Comparison of ENCODE assay signal across 7 cellular contexts in genomic region chr21:34890258-34890723, GRCh38.
DNase-seq lines count a peak whose midpoint lies in the region; FAIRE-seq and TF ChIP-seq lines count a peak whose summit lies in the region.

No MANE protein-coding gene starts in this region.

- TF ChIP-seq CTCF in SU-DHL-6 (IDR thresholded peaks at IDR 0.05; ENCODE audit: insufficient read depth, low read length, poor library complexity, severe bottlenecking) (no peak), foreskin fibroblast (IDR thresholded peaks at IDR 0.05; ENCODE audit: low read depth, low read length) (no peak), GM20000 (IDR thresholded peaks at IDR 0.05; ENCODE audit: extremely low read depth, missing control alignments) (no peak)

- no peaks in the 10 kb centered on the region for H3K9me2 ChIP-seq in SU-DHL-6 (replicated peaks; ENCODE audit: insufficient read depth, low read length)

- H4K20me1 ChIP-seq in SU-DHL-6 (ENCODE audit: low read depth, low read length) = peaks cover 8% of the 10 kb centered on the region; the same call in 1 of the 2 replicates

- peaks cover 36% of the 10 kb centered on the region for H3K79me2 ChIP-seq in SU-DHL-6 (ENCODE audit: insufficient read depth, low read length)

- H3K4me3 ChIP-seq in H7 (ENCODE audit: insufficient read depth, low read depth, low read length) (peak overlapping the region; percentile 48), SU-DHL-6 (ENCODE audit: insufficient read depth, low read length, poor library complexity, severe bottlenecking) (peak overlapping the region; percentile 73), foreskin fibroblast (ENCODE audit: low read depth in 1 of 2, low read length in 2 of 2) (peak overlapping the region; percentile 60 to 62), small intestine (ENCODE audit: low read depth in 1 of 2, low read length in 2 of 2) (peak overlapping the region; percentile 33 to 66)

- H3K4me2 ChIP-seq in SU-DHL-6 (ENCODE audit: low read depth, low read length, poor library complexity, severe bottlenecking) = peak overlapping the region; percentile 96

- peak overlapping the region; percentile 82; the same call in 1 of the 2 replicates for H3K9ac ChIP-seq in SU-DHL-6 (ENCODE audit: low read length)

- DNase-seq in H7 (no peak), foreskin fibroblast (no peak), small intestine (no peak), GM20000 (ENCODE audit: low spot score) (no peak), NK-92 (lab: John Stamatoyannopoulos, UW; ENCODE audit: unreplicated experiment) (no peak), NCI-H128 (lab: John Stamatoyannopoulos, UW; ENCODE audit: unreplicated experiment) (no peak)

- no peaks in the 10 kb centered on the region for H3K4me1 ChIP-seq in small intestine (ENCODE audit: control insufficient read depth in 2 of 2, insufficient read depth in 1 of 2, low read depth in 1 of 2, low read length in 1 of 2)

- peaks cover 72% of the 10 kb centered on the region for H3K27me3 ChIP-seq in H7 (ENCODE audit: control insufficient read depth, insufficient read depth, low read length)
- no peaks in the 10 kb centered on the region for H3K27me3 ChIP-seq in SU-DHL-6 (ENCODE audit: low read length)
- H3K27me3 ChIP-seq in small intestine (ENCODE audit: control insufficient read depth in 2 of 2, insufficient read depth in 2 of 2, low read length in 2 of 2) = peaks cover 0 to 2% of the 10 kb centered on the region in 2 donors

- peaks cover 42% of the 10 kb centered on the region for H3F3A ChIP-seq in SU-DHL-6 (ENCODE audit: insufficient read depth)

- H3K9me3 ChIP-seq in SU-DHL-6 (ENCODE audit: insufficient read depth, low read length) (no peaks in the 10 kb centered on the region), small intestine (ENCODE audit: control insufficient read depth, low read depth) (no peaks in the 10 kb centered on the region)

- H3K36me3 ChIP-seq in H7 (replicated peaks; ENCODE audit: control insufficient read depth, insufficient read depth, low read length) (no peaks in the 10 kb centered on the region), SU-DHL-6 (ENCODE audit: low read length) (no peaks in the 10 kb centered on the region), small intestine (ENCODE audit: control insufficient read depth in 2 of 2, insufficient read depth in 2 of 2, low read length in 2 of 2) (no peaks in the 10 kb centered on the region)

- WGBS in small intestine, 3 donors = 3 to 7% (median 4%) methylated on average over 35 to 39 of the region's 39 CpGs

- FAIRE-seq in small intestine (lab: Jason Lieb, UNC) = no peak

- H3K27ac ChIP-seq in SU-DHL-6 (ENCODE audit: low read depth, low read length) (no peak overlapping the region), small intestine (ENCODE audit: low read depth in 1 of 2, low read length in 1 of 2) (peak overlapping the region; percentile 21 to 95)

- no peak overlapping the region for H2AFZ ChIP-seq in SU-DHL-6 (ENCODE audit: low read depth, low read length, severe bottlenecking)
